ENCODE assay signal across 1 cellular context in the genomic region with DNA sequence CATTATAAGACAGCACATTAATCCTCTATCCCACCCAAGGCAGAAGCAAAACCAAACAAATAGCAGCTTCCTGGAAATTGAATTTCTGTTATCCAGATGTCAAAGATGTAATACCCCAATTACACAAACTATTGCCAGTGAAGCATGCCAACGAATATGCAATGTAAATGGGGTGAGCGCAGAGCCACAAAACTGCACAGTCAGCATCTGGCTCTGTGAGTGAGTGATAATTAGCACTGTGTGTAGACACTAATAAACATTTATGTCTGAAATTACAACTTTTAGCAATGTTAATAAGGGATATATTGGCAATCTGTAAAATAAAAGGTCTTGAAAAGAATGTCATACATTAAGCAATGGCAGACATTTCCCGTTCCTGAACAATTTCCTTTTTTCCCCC.
TF ChIP-seq lines count a peak whose summit lies in the region.

No MANE protein-coding gene starts in this region.

TF ChIP-seq in K562, 482 proteins besides CTCF, POLR2A, EP300 and RAD21:
- TF ChIP-seq NR2F6 (CRISPR knock-in tag; IDR thresholded peaks at IDR 0.05) (no peak), SRF (CRISPR knock-in tag; IDR thresholded peaks at IDR 0.05) (no peak), ZNF316 (IDR thresholded peaks at IDR 0.05) (peak; percentile 93), MAFF (IDR thresholded peaks at IDR 0.05; ENCODE audit: low read length) (peak; percentile 93), MCM2 (IDR thresholded peaks at IDR 0.05; ENCODE audit: low read depth) (no peak), MAFK (IDR thresholded peaks at IDR 0.05; ENCODE audit: low read length) (peak; percentile 96), C11orf30 (IDR thresholded peaks at IDR 0.05; ENCODE audit: low read depth) (peak; percentile 91), MAFG (tag; conservative IDR thresholded peaks at IDR 0.05) (peak; percentile 91)
- TF ChIP-seq, protein P1, sequence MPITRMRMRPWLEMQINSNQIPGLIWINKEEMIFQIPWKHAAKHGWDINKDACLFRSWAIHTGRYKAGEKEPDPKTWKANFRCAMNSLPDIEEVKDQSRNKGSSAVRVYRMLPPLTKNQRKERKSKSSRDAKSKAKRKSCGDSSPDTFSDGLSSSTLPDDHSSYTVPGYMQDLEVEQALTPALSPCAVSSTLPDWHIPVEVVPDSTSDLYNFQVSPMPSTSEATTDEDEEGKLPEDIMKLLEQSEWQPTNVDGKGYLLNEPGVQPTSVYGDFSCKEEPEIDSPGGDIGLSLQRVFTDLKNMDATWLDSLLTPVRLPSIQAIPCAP (CRISPR knock-in tag; IDR thresholded peaks at IDR 0.05; ENCODE audit: borderline replicate concordance): no peak
- TF ChIP-seq, protein P2, sequence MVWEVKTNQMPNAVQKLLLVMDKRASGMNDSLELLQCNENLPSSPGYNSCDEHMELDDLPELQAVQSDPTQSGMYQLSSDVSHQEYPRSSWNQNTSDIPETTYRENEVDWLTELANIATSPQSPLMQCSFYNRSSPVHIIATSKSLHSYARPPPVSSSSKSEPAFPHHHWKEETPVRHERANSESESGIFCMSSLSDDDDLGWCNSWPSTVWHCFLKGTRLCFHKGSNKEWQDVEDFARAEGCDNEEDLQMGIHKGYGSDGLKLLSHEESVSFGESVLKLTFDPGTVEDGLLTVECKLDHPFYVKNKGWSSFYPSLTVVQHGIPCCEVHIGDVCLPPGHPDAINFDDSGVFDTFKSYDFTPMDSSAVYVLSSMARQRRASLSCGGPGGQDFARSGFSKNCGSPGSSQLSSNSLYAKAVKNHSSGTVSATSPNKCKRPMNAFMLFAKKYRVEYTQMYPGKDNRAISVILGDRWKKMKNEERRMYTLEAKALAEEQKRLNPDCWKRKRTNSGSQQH (CRISPR knock-in tag; IDR thresholded peaks at IDR 0.05): no peak
